Comparison of ENCODE assay signal across 25 cellular contexts in the genomic region with DNA sequence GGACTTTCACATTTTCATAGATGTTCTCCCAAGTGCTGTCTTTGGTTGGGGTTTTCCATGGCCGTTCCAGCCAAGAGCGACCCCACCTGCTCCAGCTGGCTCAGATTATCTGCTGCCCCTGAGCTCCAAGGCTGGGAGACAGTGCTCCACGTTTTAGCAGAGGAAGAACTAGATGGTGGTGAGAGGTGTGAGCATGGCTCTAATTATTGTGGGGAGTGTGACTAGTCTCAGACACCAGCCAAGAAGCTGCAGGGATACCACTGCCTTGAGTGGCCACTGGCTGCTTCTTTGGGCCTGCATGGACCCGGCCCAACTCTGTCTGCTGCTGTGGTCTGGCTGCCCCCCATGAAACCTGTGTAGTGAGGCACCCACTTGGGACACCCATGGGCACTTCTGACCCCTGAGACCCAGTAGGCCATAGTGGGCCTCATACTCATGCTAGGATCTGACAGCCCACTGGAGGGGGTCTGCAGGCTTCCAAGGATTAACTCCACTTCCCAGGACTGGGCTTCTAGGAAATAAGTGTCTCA.
"Had no signal": no experiment of that assay in that cellular context is flagged by ENCODE, and none has a peak within 500 bp of the region (broad histone marks: within the 10 kb centered on the region; RNA-seq: fewer than 3 reads in every experiment).

No MANE protein-coding gene starts in this region.

- H3K9me3 ChIP-seq: esophagus squamous epithelium, gastrocnemius medialis, mucosa of descending colon, ovary, psoas muscle, right atrium auricular region, SK-N-SH, tibial artery had no signal

- FAIRE-seq: colon, urothelium cell line had no signal

- H3K27me3 Mint-ChIP-seq: activated T-cell treated with anti-CD3 and anti-CD28 coated beads, Interleukin-2, amount 50 U/mL, for 24 hours; activated T-helper 17 cell treated with anti-CD3 and anti-CD28 coated beads, Interleukin-2, amount 50 U/mL, for 72 hours; stimulated activated naive CD8-positive, alpha-beta T cell treated with anti-CD3 and anti-CD28 coated beads, Interleukin-15, Interleukin-2, amounts not matched to agents 100 ng/mL and 50 ng/mL, for 24 hours had no signal

- H3K27me3 ChIP-seq: brain microvascular endothelial cell, dorsolateral prefrontal cortex, esophagus squamous epithelium, gastrocnemius medialis, ovary, right atrium auricular region, tibial artery had no signal

- H3K4me2 ChIP-seq: SK-N-SH had no signal

- ATAC-seq: activated T-helper 17 cell treated with anti-CD3 and anti-CD28 coated beads, Interleukin-2, amount 50 U/mL, for 72 hours; gastrocnemius medialis; left cardiac atrium; mucosa of descending colon; psoas muscle had no signal

- H3K27ac ChIP-seq: brain microvascular endothelial cell, dorsolateral prefrontal cortex, esophagus squamous epithelium, gastrocnemius medialis, ovary, psoas muscle, right atrium auricular region, tibial artery had no signal

- H3K4me3 ChIP-seq: dorsolateral prefrontal cortex, esophagus squamous epithelium, gastrocnemius medialis, mucosa of descending colon, ovary, psoas muscle, right atrium auricular region, tibial artery had no signal

- H3K27ac Mint-ChIP-seq: stimulated activated naive CD8-positive, alpha-beta T cell treated with anti-CD3 and anti-CD28 coated beads, Interleukin-15, Interleukin-2, amounts not matched to agents 100 ng/mL and 50 ng/mL, for 24 hours had no signal

- H3K9me2 ChIP-seq: SK-N-SH had no signal

- H3K9ac ChIP-seq: SK-N-SH had no signal

- DNase-seq: activated CD4-positive, CD25-positive, alpha-beta regulatory T cell treated with anti-CD3 and anti-CD28 coated beads, Interleukin-2, amount 50 U/mL, for 72 hours; activated CD8-positive, alpha-beta memory T cell treated with anti-CD3 and anti-CD28 coated beads for 24 hours; activated CD8-positive, alpha-beta memory T cell treated with anti-CD3 and anti-CD28 coated beads, Interleukin-2, amount 50 U/mL, for 4 hours; activated naive CD4-positive, alpha-beta T cell treated with Interleukin-2 at 50 U/mL for 16 hours; activated T-cell treated with anti-CD3 and anti-CD28 coated beads, Interleukin-2, amount 50 U/mL, for 24 hours; brain microvascular endothelial cell; caudate nucleus; esophagus squamous epithelium; gastrocnemius medialis; hypothalamus; left cardiac atrium; mesenchymal stem cell; mucosa of descending colon; ovary; psoas muscle; SK-N-SH; stimulated activated CD4-positive, alpha-beta T cell treated with anti-CD3 and anti-CD28 coated beads, Interleukin-1b, Interleukin-23, amount 100 ng/mL, for 48 hours; substantia nigra; tibial artery had no signal

- H3K36me3 ChIP-seq: ovary had no signal

- H3K9me3 Mint-ChIP-seq: activated T-cell treated with anti-CD3 and anti-CD28 coated beads, Interleukin-2, amount 50 U/mL, for 24 hours; activated T-helper 17 cell treated with anti-CD3 and anti-CD28 coated beads, Interleukin-2, amount 50 U/mL, for 72 hours; stimulated activated naive CD8-positive, alpha-beta T cell treated with anti-CD3 and anti-CD28 coated beads, Interleukin-15, Interleukin-2, amounts not matched to agents 100 ng/mL and 50 ng/mL, for 24 hours had no signal
